ENCODE assay signal across 10 cellular contexts in the genomic region with DNA sequence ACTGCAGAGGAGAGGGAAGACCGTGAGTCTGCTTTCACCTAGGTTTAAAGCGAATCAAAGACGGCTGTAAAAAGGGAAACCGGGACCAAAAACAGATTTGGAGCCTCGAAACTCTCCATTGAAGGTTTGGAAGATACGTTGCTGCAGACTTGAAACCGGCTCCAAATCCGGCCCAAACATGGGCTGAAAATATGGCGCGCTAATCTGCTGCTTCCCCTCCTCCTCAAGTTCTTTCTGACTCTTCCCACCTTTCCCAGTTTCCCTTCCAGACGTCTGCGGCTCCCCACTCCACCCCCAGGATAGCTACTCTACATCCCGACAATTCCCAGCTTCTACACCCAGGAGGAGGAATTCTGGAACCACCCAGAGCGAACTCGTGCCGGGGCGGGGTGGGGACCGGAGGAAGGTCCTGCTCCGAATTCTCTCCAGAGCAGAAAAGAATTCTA. TPM values are rescaled to one million over a fixed set of nuclear protein-coding genes. Genes with fewer than 3 reads are reported as not detected.
A peak's percentile ranks its signal among the peaks of the same experiment; 100 is the strongest.
DNase-seq lines count a peak whose midpoint lies in the region; ATAC-seq and TF ChIP-seq lines count a peak whose summit lies in the region.
"Had no signal": no experiment of that assay in that cellular context is flagged by ENCODE, and none has a peak within 500 bp of the region (broad histone marks: within the 10 kb centered on the region; RNA-seq: fewer than 3 reads in every experiment).

No MANE protein-coding gene starts in this region.

- no peak overlapping the region for H3K27ac Mint-ChIP-seq in activated naive CD4-positive, alpha-beta T cell treated with anti-CD3 and anti-CD28 coated beads, Interleukin-2, amount 50 U/mL, for 24 hours

- H3K36me3 ChIP-seq in vagina: no peaks in the 10 kb centered on the region

- intact Hi-C loops in vagina (cut with DNase I): no loop called here

- no peak for TF ChIP-seq CTCF in vagina (IDR thresholded peaks at IDR 0.05)

- no peak for DNase-seq in activated naive CD4-positive, alpha-beta T cell treated with Interleukin-2 at 50 U/mL for 16 hours
- DNase-seq in dermis blood vessel endothelial cell: peak; percentile 11
- peak; percentile 17 for DNase-seq in myocyte (ENCODE audit: low read depth)
- peak in 1 of 2 donors; percentile 85 for DNase-seq in vagina (ENCODE audit: extremely low spot score in 2 of 2)
- DNase-seq in NCI-H2171 treated with DMSO at 0.1 percent for 48 hours (lab: John Stamatoyannopoulos, UW): no peak
- no peak for DNase-seq in activated CD8-positive, alpha-beta memory T cell treated with anti-CD3 and anti-CD28 coated beads, Interleukin-2, amount 50 U/mL, for 48 hours

- H3K9me3 ChIP-seq in vagina: no peaks in the 10 kb centered on the region

- peaks cover 25% of the 10 kb centered on the region for H3K27me3 Mint-ChIP-seq in activated naive CD4-positive, alpha-beta T cell treated with anti-CD3 and anti-CD28 coated beads, Interleukin-2, amount 50 U/mL, for 24 hours

- no peak overlapping the region for H3K27ac ChIP-seq in vagina
- H3K27ac ChIP-seq: HL-60, VCaP had no signal

- TF ChIP-seq POLR2A in vagina (IDR thresholded peaks at IDR 0.05): no peak

- ATAC-seq in GM21447 (IDR thresholded peaks at IDR 0.05; ENCODE audit: unreplicated experiment): no peak

- peak overlapping the region; percentile 53 to 62 for H3K4me3 ChIP-seq in vagina

- peaks cover 9% of the 10 kb centered on the region for H3K27me3 ChIP-seq in vagina

- peaks cover 37% of the 10 kb centered on the region for H3K4me1 ChIP-seq in vagina

- no peaks in the 10 kb centered on the region for H3K9me3 Mint-ChIP-seq in activated naive CD4-positive, alpha-beta T cell treated with anti-CD3 and anti-CD28 coated beads, Interleukin-2, amount 50 U/mL, for 24 hours

- peaks cover 31% of the 10 kb centered on the region for H3K4me1 Mint-ChIP-seq in activated naive CD4-positive, alpha-beta T cell treated with anti-CD3 and anti-CD28 coated beads, Interleukin-2, amount 50 U/mL, for 24 hours

- H3K4me3 Mint-ChIP-seq in activated naive CD4-positive, alpha-beta T cell treated with anti-CD3 and anti-CD28 coated beads, Interleukin-2, amount 50 U/mL, for 24 hours: peak overlapping the region; percentile 99

- peaks cover 1% of the 10 kb centered on the region for H3K36me3 Mint-ChIP-seq in activated naive CD4-positive, alpha-beta T cell treated with anti-CD3 and anti-CD28 coated beads, Interleukin-2, amount 50 U/mL, for 24 hours

RNA-seq across cellular contexts. Expression of a gene that starts 8.7 kb away (rescaled TPM):
- not detected in 2 replicates for total RNA-seq in dermis blood vessel endothelial cell
- not detected in 2 replicates for total RNA-seq in myocyte
- not detected for polyA plus RNA-seq in myocyte (2012)
- total RNA-seq in vagina: 0.49 TPM

Comparison
In these comparisons a context has a peak if more than half of its experiments do, and no peak if none do; other contexts are left out.
1. DNase-seq: peak in dermis blood vessel endothelial cell (single experiment) and myocyte (single experiment); none in activated naive CD4-positive, alpha-beta T cell treated with Interleukin-2 at 50 U/mL for 16 hours (single experiment), NCI-H2171 treated with DMSO at 0.1 percent for 48 hours (single experiment) and activated CD8-positive, alpha-beta memory T cell treated with anti-CD3 and anti-CD28 coated beads, Interleukin-2, amount 50 U/mL, for 48 hours (single experiment).